1 cellular context compared by ENCODE assay signal in the genomic region with DNA sequence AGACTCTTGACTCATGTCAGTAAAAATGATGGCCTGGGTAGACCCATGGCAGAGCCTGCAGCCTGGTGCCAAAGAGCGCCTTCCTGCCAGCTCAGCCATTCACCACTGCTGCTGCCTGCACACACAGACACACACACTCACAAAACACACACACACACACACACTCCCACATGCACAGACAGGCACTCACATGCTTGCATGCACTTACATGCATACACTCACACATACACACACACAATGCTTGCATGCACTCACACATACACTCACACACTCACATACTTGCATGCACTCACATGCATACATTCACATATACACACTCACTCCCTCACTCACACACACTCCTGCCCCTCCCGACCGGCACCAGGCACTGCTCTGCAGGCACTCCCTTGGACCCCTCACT.
TF ChIP-seq lines count a peak whose summit lies in the region.

No MANE protein-coding gene starts in this region.

TF ChIP-seq in H1, 55 proteins besides CTCF, POLR2A, EP300 and RAD21:
- TF ChIP-seq TCF12 (IDR thresholded peaks at IDR 0.05; ENCODE audit: low read depth, low read length) (no peak), MAFK (IDR thresholded peaks at IDR 0.05; ENCODE audit: low read depth, low read length) (no peak), KDM5A (IDR thresholded peaks at IDR 0.05; ENCODE audit: low read length) (no peak), ASH2L (IDR thresholded peaks at IDR 0.05; ENCODE audit: low read length) (no peak), BACH1 (IDR thresholded peaks at IDR 0.05; ENCODE audit: low read length) (no peak), CHD2 (IDR thresholded peaks at IDR 0.05; ENCODE audit: low read length) (no peak), FOSL1 (IDR thresholded peaks at IDR 0.05; ENCODE audit: insufficient read depth, low read depth, low read length) (no peak), EGR1 (IDR thresholded peaks at IDR 0.05; ENCODE audit: borderline replicate concordance, low read depth, low read length) (no peak), JUND (IDR thresholded peaks at IDR 0.05; ENCODE audit: low read length) (no peak), RNF2 (IDR thresholded peaks at IDR 0.05; ENCODE audit: borderline replicate concordance, low read depth, low read length, missing control alignments, poor library complexity, severe bottlenecking) (no peak), SAP30 (IDR thresholded peaks at IDR 0.05; ENCODE audit: insufficient read depth, insufficient replicate concordance, low read length) (no peak), JUN (IDR thresholded peaks at IDR 0.05; ENCODE audit: low read depth, low read length) (no peak)
- TF ChIP-seq, protein P1, sequence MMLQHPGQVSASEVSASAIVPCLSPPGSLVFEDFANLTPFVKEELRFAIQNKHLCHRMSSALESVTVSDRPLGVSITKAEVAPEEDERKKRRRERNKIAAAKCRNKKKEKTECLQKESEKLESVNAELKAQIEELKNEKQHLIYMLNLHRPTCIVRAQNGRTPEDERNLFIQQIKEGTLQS (IDR thresholded peaks at IDR 0.05; ENCODE audit: insufficient read depth, low read depth, low read length), result no peak
- TF ChIP-seq, protein P2, sequence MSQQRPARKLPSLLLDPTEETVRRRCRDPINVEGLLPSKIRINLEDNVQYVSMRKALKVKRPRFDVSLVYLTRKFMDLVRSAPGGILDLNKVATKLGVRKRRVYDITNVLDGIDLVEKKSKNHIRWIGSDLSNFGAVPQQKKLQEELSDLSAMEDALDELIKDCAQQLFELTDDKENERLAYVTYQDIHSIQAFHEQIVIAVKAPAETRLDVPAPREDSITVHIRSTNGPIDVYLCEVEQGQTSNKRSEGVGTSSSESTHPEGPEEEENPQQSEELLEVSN (IDR thresholded peaks at IDR 0.05), result no peak
- TF ChIP-seq, protein P3, sequence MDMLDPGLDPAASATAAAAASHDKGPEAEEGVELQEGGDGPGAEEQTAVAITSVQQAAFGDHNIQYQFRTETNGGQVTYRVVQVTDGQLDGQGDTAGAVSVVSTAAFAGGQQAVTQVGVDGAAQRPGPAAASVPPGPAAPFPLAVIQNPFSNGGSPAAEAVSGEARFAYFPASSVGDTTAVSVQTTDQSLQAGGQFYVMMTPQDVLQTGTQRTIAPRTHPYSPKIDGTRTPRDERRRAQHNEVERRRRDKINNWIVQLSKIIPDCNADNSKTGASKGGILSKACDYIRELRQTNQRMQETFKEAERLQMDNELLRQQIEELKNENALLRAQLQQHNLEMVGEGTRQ (IDR thresholded peaks at IDR 0.05; ENCODE audit: low read length), result no peak
